Comparison of ENCODE assay signal across 9 cellular contexts in the genomic region with DNA sequence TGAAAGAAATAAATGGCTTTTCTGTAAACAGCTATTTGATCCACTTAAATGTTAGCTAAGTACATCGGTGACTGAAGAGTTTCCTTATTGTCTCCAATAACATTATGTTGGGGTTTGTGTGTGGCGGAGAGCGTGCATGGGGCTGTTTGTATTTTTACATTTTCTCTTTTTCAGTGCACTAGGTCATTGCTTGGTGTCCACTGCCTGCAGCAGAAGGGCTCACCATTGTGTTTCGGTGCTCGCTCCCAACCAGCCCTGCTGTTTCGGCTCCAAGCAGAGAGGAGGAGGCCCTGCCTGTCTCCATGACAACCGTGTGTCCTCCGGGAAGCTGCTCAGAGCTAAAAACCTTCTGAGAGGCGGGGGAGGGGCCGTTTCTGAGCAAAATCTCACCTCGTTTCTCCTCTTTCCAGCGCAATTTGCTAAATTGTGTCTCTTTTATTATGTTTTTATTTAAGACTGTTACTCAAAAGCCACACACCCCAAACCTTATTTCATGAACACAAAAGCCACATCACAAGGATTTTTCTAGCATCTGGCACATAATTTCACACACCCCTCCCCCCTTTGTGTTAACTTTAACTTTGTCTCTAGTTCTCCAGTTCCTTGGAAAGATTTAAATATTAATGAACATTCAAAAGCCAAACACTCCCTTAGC.
DNase-seq lines count a peak whose midpoint lies in the region; ATAC-seq, FAIRE-seq and TF ChIP-seq lines count a peak whose summit lies in the region.
"Had no signal": no experiment of that assay in that cellular context is flagged by ENCODE, and none has a peak within 500 bp of the region (broad histone marks: within the 10 kb centered on the region; RNA-seq: fewer than 3 reads in every experiment).

No MANE protein-coding gene starts in this region.

- WGBS in body of pancreas, 2 donors, result 13% methylated on average over 12 of the region's 12 CpGs

- no peak overlapping the region for H3K27ac ChIP-seq in body of pancreas

- no peaks in the 10 kb centered on the region for H3K27me3 ChIP-seq in body of pancreas

- peak; percentile 63 for FAIRE-seq in D721Med (lab: Jason Lieb, UNC)
- peak; percentile 92 for FAIRE-seq in islet of Langerhans (lab: Jason Lieb, UNC)

- no peaks in the 10 kb centered on the region for H3K9me3 ChIP-seq in body of pancreas

- H3K4me3 ChIP-seq in body of pancreas, result no peak overlapping the region

- no peak overlapping the region for H3K27ac Mint-ChIP-seq in stimulated activated naive CD8-positive, alpha-beta T cell treated with anti-CD3 and anti-CD28 coated beads, Interleukin-15, amount 100 ng/mL, for 72 hours
- H3K27ac Mint-ChIP-seq: activated naive CD8-positive, alpha-beta T cell treated with anti-CD3 and anti-CD28 coated beads, Interleukin-2, amount 10 ng/mL, durations not matched to agents 7 days and 5 days had no signal

- no peaks in the 10 kb centered on the region for H3K9me3 Mint-ChIP-seq in stimulated activated naive CD8-positive, alpha-beta T cell treated with anti-CD3 and anti-CD28 coated beads, Interleukin-15, amount 100 ng/mL, for 72 hours
- H3K9me3 Mint-ChIP-seq: activated naive CD8-positive, alpha-beta T cell treated with anti-CD3 and anti-CD28 coated beads, Interleukin-2, amount 10 ng/mL, durations not matched to agents 7 days and 5 days had no signal

- H3K4me1 ChIP-seq in body of pancreas, result peaks cover 6% of the 10 kb centered on the region

- intact Hi-C loops in body of pancreas (cut with DNase I), result no loop called here

- TF ChIP-seq CTCF in D721Med (IDR thresholded peaks at IDR 0.05; ENCODE audit: insufficient read depth, missing control alignments) (no peak), body of pancreas (IDR thresholded peaks at IDR 0.05) (no peak)

- DNase-seq in D721Med (ENCODE audit: insufficient read length, low spot score) (peak; percentile 23), NCI-H2029 treated with DMSO at 0.1 percent for 48 hours (lab: John Stamatoyannopoulos, UW) (peak; percentile 78), body of pancreas (peak; percentile 20 to 64 (median 50))
- no peak for DNase-seq in central memory CD4-positive, alpha-beta T cell
- no peak for DNase-seq in stimulated activated naive CD8-positive, alpha-beta T cell treated with anti-CD3 and anti-CD28 coated beads, Interleukin-15, amount 100 ng/mL, for 72 hours
- DNase-seq: activated naive CD8-positive, alpha-beta T cell treated with anti-CD3 and anti-CD28 coated beads, Interleukin-2, amount 10 ng/mL, durations not matched to agents 7 days and 5 days had no signal

- peaks cover 22% of the 10 kb centered on the region for H3K27me3 Mint-ChIP-seq in stimulated activated naive CD8-positive, alpha-beta T cell treated with anti-CD3 and anti-CD28 coated beads, Interleukin-15, amount 100 ng/mL, for 72 hours
- H3K27me3 Mint-ChIP-seq: activated naive CD8-positive, alpha-beta T cell treated with anti-CD3 and anti-CD28 coated beads, Interleukin-2, amount 10 ng/mL, durations not matched to agents 7 days and 5 days had no signal

- H3K36me3 ChIP-seq in body of pancreas (replicated peaks in 1 of 2; ENCODE audit: insufficient read depth in 1 of 2, low read depth in 2 of 2), result no peaks in the 10 kb centered on the region

- no peaks in the 10 kb centered on the region for H3K4me1 Mint-ChIP-seq in stimulated activated naive CD8-positive, alpha-beta T cell treated with anti-CD3 and anti-CD28 coated beads, Interleukin-15, amount 100 ng/mL, for 72 hours
- H3K4me1 Mint-ChIP-seq: activated naive CD8-positive, alpha-beta T cell treated with anti-CD3 and anti-CD28 coated beads, Interleukin-2, amount 10 ng/mL, durations not matched to agents 7 days and 5 days had no signal

- ATAC-seq in body of pancreas, result peak; percentile 59
- ATAC-seq in GM18907 (IDR thresholded peaks at IDR 0.05; ENCODE audit: unreplicated experiment), result no peak
- no peak for ATAC-seq in stimulated activated naive CD8-positive, alpha-beta T cell treated with anti-CD3 and anti-CD28 coated beads, Interleukin-15, amount 100 ng/mL, for 72 hours
- ATAC-seq in GM18858 (IDR thresholded peaks at IDR 0.05; ENCODE audit: unreplicated experiment), result no peak

- TF ChIP-seq POLR2A in body of pancreas (IDR thresholded peaks at IDR 0.05), result no peak

- H3K4me3 Mint-ChIP-seq in stimulated activated naive CD8-positive, alpha-beta T cell treated with anti-CD3 and anti-CD28 coated beads, Interleukin-15, amount 100 ng/mL, for 72 hours, result no peak overlapping the region
- H3K4me3 Mint-ChIP-seq: activated naive CD8-positive, alpha-beta T cell treated with anti-CD3 and anti-CD28 coated beads, Interleukin-2, amount 10 ng/mL, durations not matched to agents 7 days and 5 days had no signal

Comparison
In these comparisons a context has a peak if more than half of its experiments do, and no peak if none do; other contexts are left out.
1. DNase-seq: peak in D721Med (single experiment), NCI-H2029 treated with DMSO at 0.1 percent for 48 hours (single experiment) and body of pancreas (4 of 4); none in central memory CD4-positive, alpha-beta T cell (single experiment) and stimulated activated naive CD8-positive, alpha-beta T cell treated with anti-CD3 and anti-CD28 coated beads, Interleukin-15, amount 100 ng/mL, for 72 hours (0 of 2).